ENCODE assay signal across 1 cellular context in the genomic region with DNA sequence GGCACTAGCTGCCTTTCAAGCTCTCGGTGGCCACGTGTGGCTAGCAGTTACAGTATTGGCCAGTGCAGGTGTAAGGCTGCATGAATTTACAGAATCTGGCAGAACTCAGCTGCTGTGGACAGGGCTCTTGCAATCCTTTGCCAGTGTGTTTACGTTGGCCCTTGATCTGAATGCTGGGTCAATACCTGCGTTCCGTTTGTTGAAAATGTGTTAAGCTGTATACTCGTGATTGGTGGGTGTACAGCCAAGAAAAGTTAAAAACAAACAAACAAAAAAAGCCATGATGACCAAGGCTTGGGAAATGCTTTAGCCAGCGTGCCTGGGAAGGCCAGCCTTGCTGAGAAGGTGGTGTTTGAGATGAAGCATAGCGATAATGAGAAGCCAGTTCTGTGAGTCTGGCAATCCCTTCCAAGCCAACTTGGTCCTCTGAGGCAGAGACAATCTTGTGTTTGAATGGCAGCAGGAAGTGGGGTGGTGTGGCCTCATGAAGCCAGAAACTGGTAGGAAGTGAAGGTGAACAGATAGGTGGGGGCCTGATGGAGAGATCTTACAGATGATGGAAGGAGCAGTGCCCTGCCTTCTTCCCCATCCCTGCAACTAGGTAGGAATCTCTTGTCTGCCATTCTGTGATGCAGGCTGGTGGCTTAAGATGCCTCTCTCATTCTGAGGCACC.
TF ChIP-seq lines count a peak whose summit lies in the region.

No MANE protein-coding gene starts in this region.

TF ChIP-seq in HepG2, 621 proteins besides CTCF, POLR2A, EP300 and RAD21 (continued from another document and continues in another):
- TF ChIP-seq, protein P1, sequence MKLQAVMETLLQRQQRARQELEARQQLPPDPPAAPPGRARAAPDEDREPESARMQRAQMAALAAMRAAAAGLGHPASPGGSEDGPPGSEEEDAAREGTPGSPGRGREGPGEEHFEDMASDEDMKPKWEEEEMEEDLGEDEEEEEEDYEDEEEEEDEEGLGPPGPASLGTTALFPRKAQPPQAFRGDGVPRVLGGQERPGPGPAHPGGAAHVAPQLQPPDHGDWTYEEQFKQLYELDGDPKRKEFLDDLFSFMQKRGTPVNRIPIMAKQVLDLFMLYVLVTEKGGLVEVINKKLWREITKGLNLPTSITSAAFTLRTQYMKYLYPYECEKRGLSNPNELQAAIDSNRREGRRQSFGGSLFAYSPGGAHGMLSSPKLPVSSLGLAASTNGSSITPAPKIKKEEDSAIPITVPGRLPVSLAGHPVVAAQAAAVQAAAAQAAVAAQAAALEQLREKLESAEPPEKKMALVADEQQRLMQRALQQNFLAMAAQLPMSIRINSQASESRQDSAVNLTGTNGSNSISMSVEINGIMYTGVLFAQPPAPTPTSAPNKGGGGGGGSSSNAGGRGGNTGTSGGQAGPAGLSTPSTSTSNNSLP (IDR thresholded peaks at IDR 0.05; ENCODE audit: low read depth, low read length): peak; percentile 45; the same call in 1 of the 2 replicates
- TF ChIP-seq FOXP1 (IDR thresholded peaks at IDR 0.05) (no peak), FOXP1 (CRISPR knock-in tag; IDR thresholded peaks at IDR 0.05) (peak; percentile 58), FOXA1 (IDR thresholded peaks at IDR 0.05) (no peak), FOXA1 (CRISPR knock-in tag; IDR thresholded peaks at IDR 0.05) (0 out of 2 replicates have a peak, but pooled peaks have one; percentile 29), ZNF510 (CRISPR knock-in tag; IDR thresholded peaks at IDR 0.05; ENCODE audit: low read depth) (no peak), FOXA3 (CRISPR knock-in tag; IDR thresholded peaks at IDR 0.05) (peak; percentile 59; the same call in 1 of the 2 replicates), UBTF (CRISPR knock-in tag; IDR thresholded peaks at IDR 0.05) (0 out of 2 replicates have a peak, but pooled peaks have one; percentile 7), PCBP1 (IDR thresholded peaks at IDR 0.05; ENCODE audit: borderline replicate concordance, low read depth, low read length) (no peak), DMTF1 (CRISPR knock-in tag; IDR thresholded peaks at IDR 0.05) (no peak), MZF1 (CRISPR knock-in tag; IDR thresholded peaks at IDR 0.05; ENCODE audit: borderline replicate concordance) (no peak), SALL1 (CRISPR knock-in tag; IDR thresholded peaks at IDR 0.05) (0 out of 2 replicates have a peak, but pooled peaks have one; percentile 17), ZFY (CRISPR knock-in tag; IDR thresholded peaks at IDR 0.05) (no peak), MAF1 (CRISPR knock-in tag; IDR thresholded peaks at IDR 0.05; ENCODE audit: borderline replicate concordance) (no peak), MAFG (CRISPR knock-in tag; IDR thresholded peaks at IDR 0.05) (no peak), LCORL (IDR thresholded peaks at IDR 0.05) (no peak), LCORL (CRISPR knock-in tag; IDR thresholded peaks at IDR 0.05) (no peak), AHDC1 (CRISPR knock-in tag; IDR thresholded peaks at IDR 0.05; ENCODE audit: borderline replicate concordance) (no peak; the same call in 1 of the 2 replicates), NONO (IDR thresholded peaks at IDR 0.05) (no peak), NONO (CRISPR knock-in tag; conservative IDR thresholded peaks at IDR 0.05) (no peak), TOPORS (CRISPR knock-in tag; IDR thresholded peaks at IDR 0.05) (no peak), RARG (CRISPR knock-in tag; IDR thresholded peaks at IDR 0.05; ENCODE audit: low read depth) (no peak), KDM2A (CRISPR knock-in tag; IDR thresholded peaks at IDR 0.05; ENCODE audit: borderline replicate concordance, low read depth) (no peak), ZBTB25 (CRISPR knock-in tag; IDR thresholded peaks at IDR 0.05) (no peak), ZFP62 (CRISPR knock-in tag; IDR thresholded peaks at IDR 0.05) (no peak), ATF7 (IDR thresholded peaks at IDR 0.05) (no peak), ATF7 (CRISPR knock-in tag; IDR thresholded peaks at IDR 0.05) (no peak), MTF1 (CRISPR knock-in tag; IDR thresholded peaks at IDR 0.05) (no peak), MIER3 (CRISPR knock-in tag; IDR thresholded peaks at IDR 0.05; ENCODE audit: borderline replicate concordance) (no peak), ZNF546 (CRISPR knock-in tag; conservative IDR thresholded peaks at IDR 0.05) (no peak), ZNF282 (IDR thresholded peaks at IDR 0.05; ENCODE audit: partially characterized antibody) (no peak), BRF2 (CRISPR knock-in tag; IDR thresholded peaks at IDR 0.05) (no peak), GATAD2A (CRISPR knock-in tag; IDR thresholded peaks at IDR 0.05) (peak; percentile 57; the same call in 1 of the 2 replicates), NR3C1 (CRISPR knock-in tag; IDR thresholded peaks at IDR 0.05) (no peak), ZNF460 (CRISPR knock-in tag; IDR thresholded peaks at IDR 0.05; ENCODE audit: borderline replicate concordance) (no peak), TBL1XR1 (IDR thresholded peaks at IDR 0.05; ENCODE audit: borderline replicate concordance, low read length, partially characterized antibody) (no peak), KDM1A (CRISPR knock-in tag; IDR thresholded peaks at IDR 0.05) (no peak), TBX2 (CRISPR knock-in tag; IDR thresholded peaks at IDR 0.05; ENCODE audit: borderline replicate concordance) (peak; percentile 37; the same call in 1 of the 2 replicates), PAWR (CRISPR knock-in tag; IDR thresholded peaks at IDR 0.05; ENCODE audit: borderline replicate concordance) (no peak), ZNF530 (CRISPR knock-in tag; IDR thresholded peaks at IDR 0.05; ENCODE audit: low read depth) (no peak), ZNF580 (CRISPR knock-in tag; IDR thresholded peaks at IDR 0.05; ENCODE audit: borderline replicate concordance, low read depth) (no peak), NCOA1 (CRISPR knock-in tag; IDR thresholded peaks at IDR 0.05) (no peak), SRF (IDR thresholded peaks at IDR 0.05; ENCODE audit: low read depth, low read length) (no peak), MEF2D (CRISPR knock-in tag; IDR thresholded peaks at IDR 0.05) (no peak), CEBPB (IDR thresholded peaks at IDR 0.05; ENCODE audit: borderline replicate concordance, low read depth, low read length) (0 out of 2 replicates have a peak, but pooled peaks have one; percentile 25), SYNCRIP (IDR thresholded peaks at IDR 0.05; ENCODE audit: insufficient read depth, low read depth, low read length) (no peak), PHF20 (CRISPR knock-in tag; IDR thresholded peaks at IDR 0.05) (no peak), ZNF451 (CRISPR knock-in tag; IDR thresholded peaks at IDR 0.05) (no peak)
- TF ChIP-seq, protein P2, sequence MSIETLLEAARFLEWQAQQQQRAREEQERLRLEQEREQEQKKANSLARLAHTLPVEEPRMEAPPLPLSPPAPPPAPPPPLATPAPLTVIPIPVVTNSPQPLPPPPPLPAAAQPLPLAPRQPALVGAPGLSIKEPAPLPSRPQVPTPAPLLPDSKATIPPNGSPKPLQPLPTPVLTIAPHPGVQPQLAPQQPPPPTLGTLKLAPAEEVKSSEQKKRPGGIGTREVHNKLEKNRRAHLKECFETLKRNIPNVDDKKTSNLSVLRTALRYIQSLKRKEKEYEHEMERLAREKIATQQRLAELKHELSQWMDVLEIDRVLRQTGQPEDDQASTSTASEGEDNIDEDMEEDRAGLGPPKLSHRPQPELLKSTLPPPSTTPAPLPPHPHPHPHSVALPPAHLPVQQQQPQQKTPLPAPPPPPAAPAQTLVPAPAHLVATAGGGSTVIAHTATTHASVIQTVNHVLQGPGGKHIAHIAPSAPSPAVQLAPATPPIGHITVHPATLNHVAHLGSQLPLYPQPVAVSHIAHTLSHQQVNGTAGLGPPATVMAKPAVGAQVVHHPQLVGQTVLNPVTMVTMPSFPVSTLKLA (IDR thresholded peaks at IDR 0.05): no peak; the same call in 1 of the 2 replicates
